17 cellular contexts compared by ENCODE assay signal in genomic region chr5:142675211-142675599, GRCh38. TPM values are rescaled to one million over a fixed set of nuclear protein-coding genes. Genes with fewer than 3 reads are reported as not detected.
"Had no signal": no experiment of that assay in that cellular context is flagged by ENCODE, and none has a peak within 500 bp of the region (broad histone marks: within the 10 kb centered on the region; RNA-seq: fewer than 3 reads in every experiment).

No MANE protein-coding gene starts in this region.

- H3K9me3 ChIP-seq: pancreas, spleen, upper lobe of left lung had no signal

- H3K27me3 ChIP-seq: cardiac muscle cell, pancreas, spleen, upper lobe of left lung had no signal

- H3K4me3 ChIP-seq: cardiac muscle cell, pancreas, SK-N-MC, spleen, upper lobe of left lung had no signal

- H3K4me1 ChIP-seq: pancreas, upper lobe of left lung had no signal

- H3K27ac ChIP-seq: cardiac muscle cell, pancreas, SK-N-MC, spleen, upper lobe of left lung had no signal

- H3K36me3 ChIP-seq: cardiac muscle cell, pancreas, spleen, upper lobe of left lung had no signal

- DNase-seq: activated CD4-positive, alpha-beta T cell treated with anti-CD3 and anti-CD28 coated beads for 1 hour; activated CD4-positive, alpha-beta T cell treated with anti-CD3 and anti-CD28 coated beads, Interleukin-2, amount 50 U/mL, for 48 hours; activated T-cell treated with anti-CD3 and anti-CD28 coated beads, Interleukin-2, amount 50 U/mL, for 48 hours; effector CD4-positive, alpha-beta T cell; mesendoderm; pancreas; retina; spleen; stimulated activated CD4-positive, alpha-beta T cell treated with anti-CD3 and anti-CD28 coated beads, Interleukin-1b, Interleukin-23, amount 100 ng/mL, for 48 hours; stimulated activated naive B cell treated with anti-CD40 and anti-IgM and Interleukin-4, amounts not matched to agents 10 μg/mL and 1 μg/mL and 100 μg/mL, for 72 hours; T-cell; T1000; upper lobe of left lung had no signal

- ATAC-seq: left lobe of liver; stimulated activated naive B cell treated with anti-CD40 and anti-IgM and Interleukin-4, amounts not matched to agents 10 μg/mL and 1 μg/mL and 100 μg/mL, for 72 hours; T-cell had no signal

RNA-seq across cellular contexts. Expression of gene FGF1, which starts 10.7 kb away (rescaled TPM):
- total RNA-seq: cardiac muscle cell, neural crest cell, T-cell had no signal
- polyA plus RNA-seq: cardiac muscle cell had no signal
